In the genomic region with DNA sequence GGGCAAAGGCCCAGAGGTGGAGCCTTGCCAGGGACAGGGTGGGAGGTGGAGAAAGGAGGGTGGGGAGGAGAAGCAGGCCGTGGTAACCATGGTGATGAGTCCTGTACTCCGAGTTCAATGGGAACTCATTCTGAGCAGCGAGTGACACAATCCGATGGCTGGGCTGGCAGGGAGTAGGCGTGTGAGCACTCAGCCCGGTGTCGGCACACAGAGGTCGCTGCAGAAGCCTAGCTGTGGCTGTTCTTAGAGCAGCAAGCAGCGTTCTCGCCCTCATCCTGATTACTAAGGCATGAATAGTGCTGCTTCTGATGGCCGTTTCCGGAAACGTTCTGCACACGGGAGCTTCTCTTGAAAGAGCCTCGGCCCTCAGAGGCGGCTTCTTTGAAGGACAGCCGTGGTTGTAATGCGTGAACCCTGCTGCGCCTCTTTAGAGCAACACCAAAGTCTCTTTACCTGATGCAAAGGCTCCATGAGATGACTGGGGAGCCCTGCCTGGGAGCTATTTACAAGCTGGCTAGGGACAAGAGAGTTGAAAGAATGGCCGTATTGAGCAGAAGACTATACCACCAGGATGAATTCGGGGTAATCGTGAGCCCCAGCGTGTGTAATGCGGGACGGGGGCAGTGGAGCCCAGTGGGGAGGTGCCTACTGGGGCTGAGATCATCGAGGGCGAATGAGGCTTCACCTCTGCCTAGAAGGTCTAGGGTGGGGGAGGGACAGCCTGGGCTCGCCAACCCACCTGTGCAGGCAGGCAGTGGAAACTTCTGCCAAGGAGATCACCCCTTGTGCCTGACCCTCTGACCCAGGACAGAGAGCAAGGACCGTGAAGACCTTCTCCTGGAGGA, we compare ENCODE assay signal across 1 cellular context.
TF ChIP-seq lines count a peak whose summit lies in the region.

No MANE protein-coding gene starts in this region.

TF ChIP-seq in H1, 55 proteins besides CTCF, POLR2A, EP300 and RAD21 (continued from another document):
- TF ChIP-seq CHD7 (IDR thresholded peaks at IDR 0.05; ENCODE audit: insufficient replicate concordance, low read length) (no peak), GABPA (IDR thresholded peaks at IDR 0.05; ENCODE audit: borderline replicate concordance, insufficient read depth, low read length) (no peak), SIX5 (IDR thresholded peaks at IDR 0.05; ENCODE audit: low read depth, low read length) (no peak), TBP (IDR thresholded peaks at IDR 0.05; ENCODE audit: low read depth, low read length) (no peak), TEAD4 (IDR thresholded peaks at IDR 0.05; ENCODE audit: low read depth, low read length) (no peak), BACH1 (IDR thresholded peaks at IDR 0.05; ENCODE audit: low read length) (no peak), HDAC2 (IDR thresholded peaks at IDR 0.05; ENCODE audit: borderline replicate concordance in 1 of 2, low read depth in 2 of 2, low read length in 2 of 2) (no peak), SIRT6 (IDR thresholded peaks at IDR 0.05; ENCODE audit: low read length) (no peak), TCF12 (IDR thresholded peaks at IDR 0.05; ENCODE audit: low read depth, low read length) (0 out of 2 replicates have a peak, but pooled peaks have one; percentile 4), MAFK (IDR thresholded peaks at IDR 0.05; ENCODE audit: low read depth, low read length) (no peak), CEBPB (IDR thresholded peaks at IDR 0.05; ENCODE audit: low read depth, low read length) (no peak), SUZ12 (IDR thresholded peaks at IDR 0.05; ENCODE audit: low read length) (no peak), HDAC6 (IDR thresholded peaks at IDR 0.05; ENCODE audit: low read depth, low read length) (no peak), ZNF274 (IDR thresholded peaks at IDR 0.05; ENCODE audit: borderline replicate concordance, extremely low read depth, low read length) (no peak), KDM4A (IDR thresholded peaks at IDR 0.05; ENCODE audit: low read depth, low read length, severe bottlenecking) (no peak), SP4 (IDR thresholded peaks at IDR 0.05; ENCODE audit: low read length) (no peak), BCL11A (IDR thresholded peaks at IDR 0.05; ENCODE audit: low read depth in 2 of 2, low read length in 2 of 2) (no peak), KDM5A (IDR thresholded peaks at IDR 0.05; ENCODE audit: low read length) (no peak), EGR1 (IDR thresholded peaks at IDR 0.05; ENCODE audit: borderline replicate concordance, low read depth, low read length) (no peak), SP2 (IDR thresholded peaks at IDR 0.05; ENCODE audit: low read length) (no peak), RXRA (IDR thresholded peaks at IDR 0.05; ENCODE audit: insufficient read depth, low read depth, low read length) (no peak), TAF1 (IDR thresholded peaks at IDR 0.05; ENCODE audit: low read depth, low read length) (0 out of 2 replicates have a peak, but pooled peaks have one; percentile 34), CHD1 (IDR thresholded peaks at IDR 0.05; ENCODE audit: low read depth, low read length) (no peak), SAP30 (IDR thresholded peaks at IDR 0.05; ENCODE audit: insufficient read depth, insufficient replicate concordance, low read length) (no peak), ATF3 (IDR thresholded peaks at IDR 0.05; ENCODE audit: insufficient read depth, low read depth, low read length) (no peak), JUN (IDR thresholded peaks at IDR 0.05; ENCODE audit: low read depth, low read length) (peak; percentile 41; the same call in 1 of the 2 replicates), SRF (IDR thresholded peaks at IDR 0.05; ENCODE audit: low read depth, low read length) (no peak), CREB1 (IDR thresholded peaks at IDR 0.05) (no peak), TAF7 (optimal IDR thresholded peaks at IDR 0.05; ENCODE audit: borderline replicate concordance, low read depth, low read length) (no peak), JUND (IDR thresholded peaks at IDR 0.05; ENCODE audit: low read length) (peak; percentile 29; the same call in 1 of the 2 replicates), RNF2 (IDR thresholded peaks at IDR 0.05; ENCODE audit: borderline replicate concordance, low read depth, low read length, missing control alignments, poor library complexity, severe bottlenecking) (no peak), POLR2AphosphoS5 (IDR thresholded peaks at IDR 0.05; ENCODE audit: low read depth, low read length) (no peak; the same call in 1 of the 2 replicates), CTBP2 (IDR thresholded peaks at IDR 0.05; ENCODE audit: borderline replicate concordance, insufficient read depth, insufficient read length, low read length) (peak; percentile 60), BRCA1 (IDR thresholded peaks at IDR 0.05; ENCODE audit: low read depth, low read length) (no peak), ATF2 (IDR thresholded peaks at IDR 0.05; ENCODE audit: low read length) (no peak), CBX8 (IDR thresholded peaks at IDR 0.05; ENCODE audit: borderline replicate concordance, low read depth, low read length) (no peak), SIN3A (conservative IDR thresholded peaks at IDR 0.05 in 1 of 2, IDR thresholded peaks at IDR 0.05 in 1 of 2; ENCODE audit: low read depth in 1 of 2, low read length in 2 of 2) (peak in 1 of 2 experiments; percentile 62; a peak in 1 of 4 replicates), NRF1 (IDR thresholded peaks at IDR 0.05; ENCODE audit: low read depth, low read length) (no peak), KDM1A (IDR thresholded peaks at IDR 0.05; ENCODE audit: borderline replicate concordance, low read length) (no peak), EZH2 (IDR thresholded peaks at IDR 0.05; ENCODE audit: low read depth, low read length, severe bottlenecking) (no peak), CHD2 (IDR thresholded peaks at IDR 0.05; ENCODE audit: low read length) (no peak), YY1 (IDR thresholded peaks at IDR 0.05; ENCODE audit: low read depth, low read length) (no peak), GTF2F1 (IDR thresholded peaks at IDR 0.05; ENCODE audit: borderline replicate concordance, low read depth, low read length) (no peak), FOSL1 (IDR thresholded peaks at IDR 0.05; ENCODE audit: insufficient read depth, low read depth, low read length) (no peak), CBX5 (IDR thresholded peaks at IDR 0.05; ENCODE audit: low read depth, low read length) (no peak), USF2 (IDR thresholded peaks at IDR 0.05; ENCODE audit: low read length) (no peak), SP1 (IDR thresholded peaks at IDR 0.05; ENCODE audit: low read depth, low read length) (no peak), E2F6 (IDR thresholded peaks at IDR 0.05) (no peak), POU5F1 (IDR thresholded peaks at IDR 0.05; ENCODE audit: low read depth, low read length) (no peak), RFX5 (IDR thresholded peaks at IDR 0.05; ENCODE audit: borderline replicate concordance, low read depth, low read length) (no peak)
